8 cellular contexts compared by ENCODE assay signal in the genomic region with DNA sequence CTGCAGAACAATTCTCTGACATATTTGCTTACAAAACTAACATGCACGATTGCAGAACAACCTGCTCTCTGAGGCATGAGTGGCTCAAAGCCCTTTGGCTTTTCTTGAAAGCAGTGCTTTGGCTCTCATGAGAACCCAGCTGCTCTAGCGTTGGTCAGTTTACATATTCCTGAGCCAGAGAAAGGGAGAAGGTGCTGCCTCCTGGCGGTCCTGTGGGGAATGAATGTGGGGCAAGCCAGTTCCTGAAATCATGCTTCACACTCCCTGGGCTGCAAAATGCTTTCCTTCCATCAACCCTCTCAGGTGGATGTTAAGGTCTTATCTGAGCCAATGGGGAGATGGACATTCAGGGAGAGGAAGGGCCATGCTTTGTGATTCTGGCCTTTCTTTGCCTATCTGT.
DNase-seq lines count a peak whose midpoint lies in the region; ATAC-seq and TF ChIP-seq lines count a peak whose summit lies in the region.

No MANE protein-coding gene starts in this region.

- peaks cover 6% of the 10 kb centered on the region for H3K9me3 ChIP-seq in suprapubic skin

- no peak overlapping the region for H3K27ac ChIP-seq in suprapubic skin

- no peak overlapping the region for H3K4me3 ChIP-seq in suprapubic skin

- 8% methylated on average over 2 of the region's 3 CpGs for WGBS in suprapubic skin

- no peaks in the 10 kb centered on the region for H3K36me3 ChIP-seq in suprapubic skin

- H3K27me3 ChIP-seq in suprapubic skin = peaks cover 28% of the 10 kb centered on the region

- TF ChIP-seq EP300 in suprapubic skin (IDR thresholded peaks at IDR 0.05) = no peak

- peak; percentile 18 to 55 for TF ChIP-seq CTCF in suprapubic skin (IDR thresholded peaks at IDR 0.05)

- H3K4me1 ChIP-seq in suprapubic skin = no peaks in the 10 kb centered on the region

- no peak for TF ChIP-seq POLR2A in suprapubic skin (IDR thresholded peaks at IDR 0.05)

- no peak for ATAC-seq in GM18861 (IDR thresholded peaks at IDR 0.05; ENCODE audit: unreplicated experiment)

- DNase-seq in AG08395 (ENCODE audit: low spot score) (peak; percentile 77), H4 (ENCODE audit: low spot score) (peak; percentile 18), NOMO-1 treated with DMSO at 0.1 percent for 48 hours (lab: John Stamatoyannopoulos, UW; ENCODE audit: unreplicated experiment) (peak; percentile 30), activated T-cell treated with anti-CD3 and anti-CD28 coated beads for 4 hours (peak; percentile 43), fibroblast of peridontal ligament (ENCODE audit: extremely low read depth) (peak; percentile 85), nucleus accumbens (lab: John Stamatoyannopoulos, UW) (peak in 44 of 56 donors; percentile 5 to 81 (median 30)), suprapubic skin (ENCODE audit: low spot score in 2 of 2) (peak in 1 of 2 donors; percentile 67)
